Comparison of ENCODE assay signal across 8 cellular contexts in the genomic region with DNA sequence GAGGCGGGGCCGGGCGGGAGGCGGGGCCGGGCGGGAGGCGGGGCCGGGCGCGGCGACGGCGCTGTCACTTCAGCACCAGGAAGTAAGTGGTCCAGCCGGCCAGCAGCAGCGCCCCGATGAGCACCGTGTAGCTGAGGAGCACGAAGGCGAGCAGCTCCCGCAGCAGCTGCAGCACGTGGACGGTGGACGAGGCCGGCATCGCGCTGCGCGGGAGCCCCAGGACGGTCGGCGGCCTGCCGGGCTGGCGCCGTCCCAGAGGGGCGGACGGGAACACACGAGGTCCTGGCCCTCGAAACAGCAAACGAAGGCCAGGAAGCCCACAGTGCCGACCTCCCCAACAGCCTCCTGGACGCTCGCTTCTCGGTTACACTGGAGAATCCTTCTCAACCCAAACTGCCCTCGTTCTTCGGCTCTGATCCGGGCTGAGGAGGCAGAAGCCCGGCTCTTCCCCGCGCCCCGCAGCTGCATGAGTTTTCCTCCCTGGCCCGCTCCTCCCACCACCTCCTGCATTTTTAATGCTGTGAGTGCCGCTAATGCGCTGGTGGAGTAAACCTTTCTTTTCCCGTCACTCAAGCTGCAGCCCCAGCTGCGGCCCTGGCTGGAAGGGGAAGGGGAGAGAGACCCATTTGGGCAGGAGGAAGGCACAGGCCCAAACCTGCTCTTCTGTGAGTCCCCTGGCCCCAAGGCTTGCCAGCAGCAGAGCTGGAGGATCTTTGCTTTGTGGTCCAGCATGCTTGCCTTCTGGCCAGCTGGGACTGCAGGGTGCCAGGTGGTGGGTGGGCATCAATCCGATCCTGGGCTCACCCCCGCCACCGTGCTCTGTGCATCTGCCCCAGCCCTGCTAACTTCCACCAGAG. TPM values are rescaled to one million over a fixed set of nuclear protein-coding genes. Genes with fewer than 3 reads are reported as not detected.
A peak's percentile ranks its signal among the peaks of the same experiment; 100 is the strongest.
DNase-seq lines count a peak whose midpoint lies in the region; ATAC-seq and TF ChIP-seq lines count a peak whose summit lies in the region.

No MANE protein-coding gene starts in this region.

- DNase-seq in NCI-H82 (lab: John Stamatoyannopoulos, UW) (peak; percentile 62), NCI-H82 treated with DMSO at 0.1 percent for 48 hours (lab: John Stamatoyannopoulos, UW; ENCODE audit: unreplicated experiment) (no peak), Peyer's patch (no peak), foreskin keratinocyte (no peak), hepatic stellate cell (ENCODE audit: low spot score) (no peak), AML-193 (lab: John Stamatoyannopoulos, UW) (no peak), erythroblast (lab: John Stamatoyannopoulos, UW) (no peak)
- no peak for DNase-seq in stimulated activated effector memory CD8-positive, alpha-beta T cell treated with anti-CD3 and anti-CD28 coated beads, Interleukin-12 subunit alpha, Interleukin-12 subunit beta, amount 100 ng/mL, for 72 hours (ENCODE audit: low spot score in 2 of 2)

- peak overlapping the region; percentile 94 for H3K4me3 Mint-ChIP-seq in stimulated activated effector memory CD8-positive, alpha-beta T cell treated with anti-CD3 and anti-CD28 coated beads, Interleukin-12 subunit alpha, Interleukin-12 subunit beta, amount 100 ng/mL, for 72 hours

- H3K27ac ChIP-seq in Peyer's patch (peak overlapping the region in 2 of 4 donors; percentile 41 to 96), foreskin keratinocyte (no peak overlapping the region)

- H3K36me3 Mint-ChIP-seq in stimulated activated effector memory CD8-positive, alpha-beta T cell treated with anti-CD3 and anti-CD28 coated beads, Interleukin-12 subunit alpha, Interleukin-12 subunit beta, amount 100 ng/mL, for 72 hours, result peaks cover 59% of the 10 kb centered on the region

- ATAC-seq in foreskin keratinocyte, result peak; percentile 77
- ATAC-seq in stimulated activated effector memory CD8-positive, alpha-beta T cell treated with anti-CD3 and anti-CD28 coated beads, Interleukin-12 subunit alpha, Interleukin-12 subunit beta, amount 100 ng/mL, for 72 hours, result peak; percentile 73

- H3K27me3 ChIP-seq in Peyer's patch (no peaks in the 10 kb centered on the region), foreskin keratinocyte (no peaks in the 10 kb centered on the region)

- TF ChIP-seq POLR2A in Peyer's patch (IDR thresholded peaks at IDR 0.05), result no peak
- no peak for TF ChIP-seq POLR2A in erythroblast (IDR thresholded peaks at IDR 0.05; ENCODE audit: low read length)

- TF ChIP-seq CTCF in Peyer's patch (IDR thresholded peaks at IDR 0.05), result no peak
- TF ChIP-seq CTCF in foreskin keratinocyte (conservative IDR thresholded peaks at IDR 0.05), result no peak

- H3K4me1 ChIP-seq in Peyer's patch (peaks cover 0 to 18% (median 13%) of the 10 kb centered on the region in 4 donors), foreskin keratinocyte (no peaks in the 10 kb centered on the region)

- peaks cover 46% of the 10 kb centered on the region for H3K4me1 Mint-ChIP-seq in stimulated activated effector memory CD8-positive, alpha-beta T cell treated with anti-CD3 and anti-CD28 coated beads, Interleukin-12 subunit alpha, Interleukin-12 subunit beta, amount 100 ng/mL, for 72 hours

- H3K9me3 Mint-ChIP-seq in stimulated activated effector memory CD8-positive, alpha-beta T cell treated with anti-CD3 and anti-CD28 coated beads, Interleukin-12 subunit alpha, Interleukin-12 subunit beta, amount 100 ng/mL, for 72 hours, result no peaks in the 10 kb centered on the region

- H3K36me3 ChIP-seq in Peyer's patch, result peaks cover 0 to 45% (median 0%) of the 10 kb centered on the region in 3 donors

- peak overlapping the region; percentile 45 for H3K27ac Mint-ChIP-seq in stimulated activated effector memory CD8-positive, alpha-beta T cell treated with anti-CD3 and anti-CD28 coated beads, Interleukin-12 subunit alpha, Interleukin-12 subunit beta, amount 100 ng/mL, for 72 hours

- H3K9me3 ChIP-seq in Peyer's patch, result no peaks in the 10 kb centered on the region

- peak overlapping the region; percentile 29 to 91 (median 42) for H3K4me3 ChIP-seq in Peyer's patch

RNA-seq across cellular contexts. Expression of a gene that starts 0.7 kb away (rescaled TPM):
- total RNA-seq in Peyer's patch, result 10 to 100 TPM; 51.3 to 64.1 (median 56.1) TPM
- 59.1 and 61.3 TPM in 2 replicates for total RNA-seq in foreskin keratinocyte
- 59.9 and 63.9 TPM in 2 replicates for polyA plus RNA-seq in foreskin keratinocyte

RNA-seq across cellular contexts. Expression of a gene that starts 23.1 kb away (rescaled TPM):
- total RNA-seq in Peyer's patch (under 1 TPM in 1 of 4 donors, not detected in 3; 0.70 TPM), foreskin keratinocyte (1.2 and 1.3 TPM in 2 replicates)
- 1.2 and 2.3 TPM in 2 replicates for polyA plus RNA-seq in foreskin keratinocyte

RNA-seq across cellular contexts. Expression of a gene that starts 39.7 kb away (rescaled TPM):
- total RNA-seq in Peyer's patch, result 10 to 100 TPM; 13.1 to 18.2 (median 16.7) TPM
- 15.4 and 17.5 TPM in 2 replicates for total RNA-seq in foreskin keratinocyte
- 11.2 and 13.1 TPM in 2 replicates for polyA plus RNA-seq in foreskin keratinocyte

RNA-seq across cellular contexts. Expression of a gene that starts 43.7 kb away (rescaled TPM):
- total RNA-seq in Peyer's patch (not detected), foreskin keratinocyte (0.28 and 0.61 TPM in 2 replicates)
- polyA plus RNA-seq in foreskin keratinocyte, result 0.26 and 0.28 TPM in 2 replicates

RNA-seq across cellular contexts. Expression of a gene that starts 52.6 kb away (rescaled TPM):
- total RNA-seq in Peyer's patch (not detected), foreskin keratinocyte (not detected in 2 replicates)
- polyA plus RNA-seq in foreskin keratinocyte, result not detected in 2 replicates
